12 cellular contexts compared by ENCODE assay signal in genomic region chr2:104447831-104448434, GRCh38.
DNase-seq lines count a peak whose midpoint lies in the region; ATAC-seq, FAIRE-seq and TF ChIP-seq lines count a peak whose summit lies in the region.
"Had no signal": no experiment of that assay in that cellular context is flagged by ENCODE, and none has a peak within 500 bp of the region (broad histone marks: within the 10 kb centered on the region; RNA-seq: fewer than 3 reads in every experiment).

No MANE protein-coding gene starts in this region.

- H3K4me3 ChIP-seq in A673 (ENCODE audit: low read depth, low read length, poor library complexity, severe bottlenecking) (no peak overlapping the region), DOHH2 (ENCODE audit: low read length) (no peak overlapping the region), hepatocyte (no peak overlapping the region), adrenal gland (no peak overlapping the region), pancreas (no peak overlapping the region)

- POLR2A ChIA-PET in A673 (lab: Charles Lee; ENCODE audit: low non-redundant PET) = no interaction called here

- H3K27me3 ChIP-seq in A673 (replicated peaks; ENCODE audit: insufficient read depth, low read depth, low read length, poor library complexity) (no peaks in the 10 kb centered on the region), DOHH2 (ENCODE audit: control insufficient read depth, low read length) (no peaks in the 10 kb centered on the region), hepatocyte (no peaks in the 10 kb centered on the region), adrenal gland (no peaks in the 10 kb centered on the region), pancreas (no peaks in the 10 kb centered on the region)

- H3K4me1 ChIP-seq in A673 (ENCODE audit: insufficient read depth, low read length, poor library complexity, severe bottlenecking) (no peaks in the 10 kb centered on the region), DOHH2 (ENCODE audit: control insufficient read depth, low read length) (peaks cover 12% of the 10 kb centered on the region), hepatocyte (ENCODE audit: insufficient read depth) (no peaks in the 10 kb centered on the region), adrenal gland (replicated peaks in 1 of 2) (no peaks in the 10 kb centered on the region), pancreas (no peaks in the 10 kb centered on the region)

- no peaks in the 10 kb centered on the region for H4K20me1 ChIP-seq in DOHH2 (ENCODE audit: control insufficient read depth, insufficient read depth, low read depth, low read length)
- no peaks in the 10 kb centered on the region for H4K20me1 ChIP-seq in hepatocyte (ENCODE audit: insufficient read depth, poor library complexity, severe bottlenecking)

- 82% methylated on average over 2 of the region's 2 CpGs for WGBS in hepatocyte (ENCODE audit: low lambda C conversion rate, missing lambda C conversion rate)
- WGBS in adrenal gland, 4 donors = 60 to 73% (median 64%) methylated on average over 2 of the region's 2 CpGs
- WGBS in pancreas, 2 donors = 61 to 72% methylated on average over 2 of the region's 2 CpGs

- TF ChIP-seq CTCF in A673 (conservative IDR thresholded peaks at IDR 0.05; ENCODE audit: low read depth, low read length) = peak; percentile 18; the same call in 1 of the 2 replicates
- TF ChIP-seq CTCF in DOHH2 (IDR thresholded peaks at IDR 0.05; ENCODE audit: low read depth, low read length, poor library complexity, severe bottlenecking) = peak; percentile 33
- TF ChIP-seq CTCF in hepatocyte (IDR thresholded peaks at IDR 0.05; ENCODE audit: poor library complexity) = peak; percentile 43
- peak in 1 of 6 experiments; percentile 19 for TF ChIP-seq CTCF in adrenal gland (IDR thresholded peaks at IDR 0.05)
- no peak for TF ChIP-seq CTCF in pancreas (IDR thresholded peaks at IDR 0.05)
- no peak for TF ChIP-seq CTCF in GM13977 (IDR thresholded peaks at IDR 0.05; ENCODE audit: extremely low read depth, insufficient read depth, missing control alignments)

- no peak for ATAC-seq in pancreas

- H3K79me2 ChIP-seq in DOHH2 (ENCODE audit: control insufficient read depth, low read length) (no peaks in the 10 kb centered on the region), hepatocyte (no peaks in the 10 kb centered on the region)

- FAIRE-seq in pancreas (lab: Jason Lieb, UNC) = no peak

- BruUV-seq in A673 (replicated peaks; lab: Mats Ljungman, UMichigan) = no TSS peak

- H3K36me3 ChIP-seq in A673 (ENCODE audit: insufficient read depth, low read length, poor library complexity, severe bottlenecking) (no peaks in the 10 kb centered on the region), DOHH2 (ENCODE audit: control insufficient read depth, low read length) (no peaks in the 10 kb centered on the region), hepatocyte (replicated peaks; ENCODE audit: insufficient read depth, low read depth) (no peaks in the 10 kb centered on the region), adrenal gland (replicated peaks in 1 of 2) (no peaks in the 10 kb centered on the region), pancreas (no peaks in the 10 kb centered on the region)

- CTCF ChIA-PET in A673 (lab: Charles Lee) = no interaction called here

- H2AFZ ChIP-seq in hepatocyte = no peak overlapping the region

- no peaks in the 10 kb centered on the region for H3F3A ChIP-seq in DOHH2 (ENCODE audit: control insufficient read depth, insufficient read depth)

- in situ Hi-C loops in GM13977 (cut with MboI; ENCODE audit: low pct_unique_long_range_greater_than_20kb, low sequenced_read_pairs, unreplicated experiment) = no loop called here

- H3K9me2 ChIP-seq in DOHH2 (replicated peaks; ENCODE audit: control insufficient read depth, low read length) (no peaks in the 10 kb centered on the region), hepatocyte (replicated peaks; ENCODE audit: insufficient read depth) (no peaks in the 10 kb centered on the region)

- H3K9me3 ChIP-seq in A673 (ENCODE audit: low read depth, low read length, poor library complexity, severe bottlenecking) = no peaks in the 10 kb centered on the region
- H3K9me3 ChIP-seq in DOHH2 (ENCODE audit: control insufficient read depth, insufficient read depth, low read length) = no peaks in the 10 kb centered on the region; the same call in 1 of the 2 replicates
- no peaks in the 10 kb centered on the region for H3K9me3 ChIP-seq in hepatocyte (ENCODE audit: low read depth)
- H3K9me3 ChIP-seq in adrenal gland (replicated peaks in 1 of 3) = no peaks in the 10 kb centered on the region
- H3K9me3 ChIP-seq in pancreas = no peaks in the 10 kb centered on the region

- H3K27ac ChIP-seq in A673 (ENCODE audit: low read depth, low read length, poor library complexity, severe bottlenecking) (no peak overlapping the region), DOHH2 (ENCODE audit: low read depth, low read length) (no peak overlapping the region), hepatocyte (no peak overlapping the region), adrenal gland (no peak overlapping the region), pancreas (no peak overlapping the region)

- intact Hi-C loops in A673 (cut with micrococcal nuclease; ENCODE audit: unreplicated experiment) (no loop called here), adrenal gland (cut with DNase I) (no loop called here), pancreas (cut with DNase I) (no loop called here)

- TF ChIP-seq POLR2A in adrenal gland (IDR thresholded peaks at IDR 0.05) = no peak

- DNase-seq in A673 (ENCODE audit: low spot score) (no peak), NCI-H1436 (lab: John Stamatoyannopoulos, UW) (peak; percentile 45), hepatocyte (ENCODE audit: low spot score) (no peak), adrenal gland (no peak), pancreas (no peak), GM13977 (ENCODE audit: low spot score) (no peak), KG1 (lab: John Stamatoyannopoulos, UW) (no peak)
- DNase-seq: activated CD4-positive, alpha-beta memory T cell treated with anti-CD3 and anti-CD28 coated beads, Interleukin-2, amount 10 ng/mL, durations not matched to agents 7 days and 5 days; DMS79; RPMI8226; stimulated activated CD4-positive, alpha-beta T cell treated with anti-CD3 and anti-CD28 coated beads, Interleukin-2, amount 100 ng/mL, for 48 hours had no signal

- H3K4me2 ChIP-seq in DOHH2 (ENCODE audit: low read length) = peak overlapping the region; percentile 45
- no peak overlapping the region for H3K4me2 ChIP-seq in hepatocyte

Comparison
In these comparisons a context has a peak if more than half of its experiments do, and no peak if none do; other contexts are left out.
1. CTCF ChIP-seq: peak in A673 (single experiment), DOHH2 (single experiment) and hepatocyte (single experiment); none in pancreas (0 of 4) and GM13977 (single experiment).